In the genomic region with DNA sequence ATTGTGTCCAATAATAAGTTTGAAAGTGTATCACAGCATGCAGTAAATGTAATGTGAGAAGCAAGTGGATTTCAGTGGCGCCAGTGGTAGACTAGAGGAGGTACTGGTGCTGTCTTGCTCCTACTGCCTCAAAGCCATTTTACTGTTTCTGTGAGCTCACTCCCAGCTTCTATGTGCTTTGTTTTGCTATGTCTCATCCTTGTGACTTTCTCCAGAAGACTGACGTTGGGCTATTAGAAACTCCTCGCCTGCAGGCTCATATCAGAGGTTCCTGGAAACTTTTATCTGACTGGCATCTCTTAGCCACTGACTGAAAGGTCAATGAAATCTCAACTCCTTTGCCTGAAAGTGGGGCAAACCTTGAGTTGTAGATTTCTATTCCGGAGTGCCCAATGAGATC, we compare ENCODE assay signal across 20 cellular contexts.
DNase-seq lines count a peak whose midpoint lies in the region; ATAC-seq and TF ChIP-seq lines count a peak whose summit lies in the region.
"Had no signal": no experiment of that assay in that cellular context is flagged by ENCODE, and none has a peak within 500 bp of the region (broad histone marks: within the 10 kb centered on the region; RNA-seq: fewer than 3 reads in every experiment).

No MANE protein-coding gene starts in this region.

- DNase-seq in A673 (ENCODE audit: low spot score), result peak; percentile 11
- peak; percentile 74 for DNase-seq in SK-MEL-5 (ENCODE audit: low read depth, low spot score)
- DNase-seq in hippocampal formation (lab: John Stamatoyannopoulos, UW), result no peak
- DNase-seq: 8988T; CD8-positive, alpha-beta T cell; COR-L47; DMS 273 treated with DMSO at 0.1 percent for 48 hours; DMS53; DND-41; EL; GDM1; H9; KBM-7 had no signal

- H3K27ac ChIP-seq in A673 (ENCODE audit: low read depth, low read length, poor library complexity, severe bottlenecking) (peak overlapping the region; percentile 80), HEK293 (ENCODE audit: extremely low read depth, low read depth, low read length) (no peak overlapping the region)

- intact Hi-C loops in A673 (cut with micrococcal nuclease; ENCODE audit: unreplicated experiment), result no loop called here

- no peak overlapping the region for H3K4me3 ChIP-seq in A673 (ENCODE audit: low read depth, low read length, poor library complexity, severe bottlenecking)
- H3K4me3 ChIP-seq in HEK293 (ENCODE audit: low read depth, low read length), result no peak overlapping the region
- H3K4me3 ChIP-seq: BLaER1 treated with 17β-estradiol and CSF1 and Interleukin-3, amounts not matched to agents 10 nM and 100 nM had no signal

- H3K9me3 ChIP-seq in A673 (ENCODE audit: low read depth, low read length, poor library complexity, severe bottlenecking) (no peaks in the 10 kb centered on the region), HEK293 (ENCODE audit: control insufficient read depth, insufficient read depth, low read depth, low read length) (no peaks in the 10 kb centered on the region)

- ATAC-seq in SK-N-SH treated with all-trans-retinoic acid at 6 μM for 48 hours (no peak), GM19324 (IDR thresholded peaks at IDR 0.05; ENCODE audit: low FRiP score, unreplicated experiment) (no peak), HG03159 (IDR thresholded peaks at IDR 0.05; ENCODE audit: unreplicated experiment) (no peak), HG02588 (IDR thresholded peaks at IDR 0.05; ENCODE audit: unreplicated experiment) (no peak)
- ATAC-seq: CD8-positive, alpha-beta T cell; HepG2 had no signal

- peaks cover 25% of the 10 kb centered on the region for H3K4me1 ChIP-seq in A673 (ENCODE audit: insufficient read depth, low read length, poor library complexity, severe bottlenecking)
- no peaks in the 10 kb centered on the region for H3K4me1 ChIP-seq in HEK293 (ENCODE audit: control insufficient read depth, insufficient read depth, low read length)

- TF ChIP-seq CTCF in A673 (conservative IDR thresholded peaks at IDR 0.05; ENCODE audit: low read depth, low read length), result no peak
- TF ChIP-seq CTCF in HEK293 (tag by site-specific recombination; IDR thresholded peaks at IDR 0.05), result no peak

- no peaks in the 10 kb centered on the region for H3K27me3 ChIP-seq in A673 (replicated peaks; ENCODE audit: insufficient read depth, low read depth, low read length, poor library complexity)
- H3K27me3 ChIP-seq: BLaER1 treated with 17β-estradiol and CSF1 and Interleukin-3, amounts not matched to agents 10 nM and 100 nM had no signal

- POLR2A ChIA-PET in A673 (lab: Charles Lee; ENCODE audit: low non-redundant PET) (no interaction called here), HEK293 (lab: Yijun Ruan, JAX) (no interaction called here)

- CTCF ChIA-PET in A673 (lab: Charles Lee), result no interaction called here
- CTCF ChIA-PET in HEK293 (lab: Yijun Ruan, JAX), result no interaction called here

- in situ Hi-C loops in SK-MEL-5 (cut with HindIII; ENCODE audit: low pct_unique_long_range_greater_than_20kb, low sequenced_read_pairs), result no loop called here

- no TSS peak for BruUV-seq in A673 (replicated peaks; lab: Mats Ljungman, UMichigan)

- H3K36me3 ChIP-seq in A673 (ENCODE audit: insufficient read depth, low read length, poor library complexity, severe bottlenecking) (no peaks in the 10 kb centered on the region), HEK293 (ENCODE audit: control insufficient read depth in 2 of 2, insufficient read depth in 1 of 2, low read length in 2 of 2) (no peaks in the 10 kb centered on the region)
- H3K36me3 ChIP-seq: BLaER1 treated with 17β-estradiol and CSF1 and Interleukin-3, amounts not matched to agents 10 nM and 100 nM had no signal

TF ChIP-seq in HEK293, 187 proteins besides CTCF, POLR2A, EP300 and RAD21:
- TF ChIP-seq, protein P1, sequence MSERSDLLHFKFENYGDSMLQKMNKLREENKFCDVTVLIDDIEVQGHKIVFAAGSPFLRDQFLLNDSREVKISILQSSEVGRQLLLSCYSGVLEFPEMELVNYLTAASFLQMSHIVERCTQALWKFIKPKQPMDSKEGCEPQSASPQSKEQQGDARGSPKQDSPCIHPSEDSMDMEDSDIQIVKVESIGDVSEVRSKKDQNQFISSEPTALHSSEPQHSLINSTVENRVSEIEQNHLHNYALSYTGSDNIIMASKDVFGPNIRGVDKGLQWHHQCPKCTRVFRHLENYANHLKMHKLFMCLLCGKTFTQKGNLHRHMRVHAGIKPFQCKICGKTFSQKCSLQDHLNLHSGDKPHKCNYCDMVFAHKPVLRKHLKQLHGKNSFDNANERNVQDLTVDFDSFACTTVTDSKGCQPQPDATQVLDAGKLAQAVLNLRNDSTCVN (tag by site-specific recombination; optimal IDR thresholded peaks at IDR 0.05), result no peak
- TF ChIP-seq TRIM28 (IDR thresholded peaks at IDR 0.05; ENCODE audit: borderline replicate concordance, low read length), result peak; percentile 93; the same call in 1 of the 2 replicates
TF ChIP-seq in HEK293: peak in this region for 1.

TF ChIP-seq in SK-N-SH treated with all-trans-retinoic acid at 6 μM for 48 hours, 23 proteins besides CTCF, POLR2A, EP300 and RAD21:
- no peak for TF ChIP-seq BACH2 (CRISPR knock-in tag; IDR thresholded peaks at IDR 0.05; ENCODE audit: borderline replicate concordance)
- TF ChIP-seq ISL1 (CRISPR knock-in tag; IDR thresholded peaks at IDR 0.05), result peak; percentile 38; the same call in 1 of the 2 replicates
- TF ChIP-seq ZFP3 (CRISPR knock-in tag; IDR thresholded peaks at IDR 0.05), result peak; percentile 51; the same call in 1 of the 2 replicates

Comparison
In these comparisons a context has a peak if more than half of its experiments do, and no peak if none do; other contexts are left out.
1. DNase-seq: peak in A673 (single experiment) and SK-MEL-5 (single experiment); none in hippocampal formation (0 of 2).